7 cellular contexts compared by ENCODE assay signal in the genomic region with DNA sequence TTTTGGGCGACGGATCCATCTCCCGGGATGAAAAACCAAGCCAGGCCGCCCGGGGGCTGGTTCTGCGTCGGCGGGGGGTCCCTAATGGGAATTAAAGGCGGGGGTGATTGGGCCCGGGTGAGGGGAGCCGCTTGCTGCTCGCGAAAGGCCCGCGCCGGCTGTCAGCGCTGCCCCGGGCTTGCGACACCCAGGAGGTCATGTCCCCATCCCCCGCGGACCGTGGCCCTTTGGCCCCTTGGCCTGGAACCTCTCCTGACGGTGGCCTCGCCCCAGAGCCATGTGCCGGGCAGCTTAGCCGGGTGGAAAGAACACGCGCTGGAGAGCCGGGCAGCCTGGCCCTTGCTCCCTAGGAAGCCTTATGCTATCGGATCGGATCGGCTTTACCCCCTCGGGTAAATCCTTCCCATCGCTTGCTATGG. TPM values are rescaled to one million over a fixed set of nuclear protein-coding genes. Genes with fewer than 3 reads are reported as not detected.
DNase-seq lines count a peak whose midpoint lies in the region; ATAC-seq and TF ChIP-seq lines count a peak whose summit lies in the region.
"Not testable (repeated sequence)": the region's sequence is repeated elsewhere in the genome, so short reads cannot be mapped to it uniquely, and the experiment has no call there.

No MANE protein-coding gene starts in this region.

- H3K4me1 Mint-ChIP-seq in WTC11 = not testable (repeated sequence)

- not testable (repeated sequence) for H3K27ac ChIP-seq in foreskin keratinocyte
- H3K27ac ChIP-seq in spleen = peak overlapping the region; percentile 86 to 96 (median 94)

- H3K27me3 ChIP-seq in foreskin keratinocyte; spleen (replicated peaks in 1 of 7): not testable (repeated sequence)

- WGBS in spleen, 5 donors = 0 to 1% (median 0%) methylated on average over 7 to 10 of the region's 34 CpGs

- H3K36me3 Mint-ChIP-seq in WTC11 = not testable (repeated sequence)

- H3K9me3 Mint-ChIP-seq in WTC11 = not testable (repeated sequence)

- DNase-seq in WTC11 (ENCODE audit: low spot score) (peak; percentile 39), mucosa of descending colon (peak; percentile 57 to 70 (median 62)), spleen (peak; percentile 88)
- DNase-seq in astrocyte of the cerebellum (ENCODE audit: low read depth); foreskin keratinocyte: not testable (repeated sequence)

- H3K4me1 ChIP-seq in foreskin keratinocyte; mucosa of descending colon (ENCODE audit: low read depth); spleen: not testable (repeated sequence)

- peak overlapping the region; percentile 93 for H3K4me3 Mint-ChIP-seq in WTC11

- POLR2A ChIA-PET in WTC11 (lab: Charles Lee) = not testable (repeated sequence)

- in situ Hi-C loops in astrocyte of the cerebellum (cut with HindIII; ENCODE audit: low sequenced_read_pairs) = not testable (repeated sequence)

- not testable (repeated sequence) for TF ChIP-seq CTCF in WTC11 (IDR thresholded peaks at IDR 0.05); astrocyte of the cerebellum (IDR thresholded peaks at IDR 0.05; ENCODE audit: low read depth, low read length, missing control alignments); foreskin keratinocyte (conservative IDR thresholded peaks at IDR 0.05); mucosa of descending colon (IDR thresholded peaks at IDR 0.05); spleen (IDR thresholded peaks at IDR 0.05 in 8 of 11, conservative IDR thresholded peaks at IDR 0.05 in 3 of 11)

- peak overlapping the region; percentile 49 for H3K4me3 ChIP-seq in astrocyte of the cerebellum (ENCODE audit: low read depth, low read length)
- peak overlapping the region; percentile 57 for H3K4me3 ChIP-seq in mucosa of descending colon
- H3K4me3 ChIP-seq in spleen = peak overlapping the region; percentile 33 to 79 (median 61)

- intact Hi-C loops in mucosa of descending colon (cut with DNase I, micrococcal nuclease); spleen (cut with DNase I; ENCODE audit: low total_unique reads): not testable (repeated sequence)

- not testable (repeated sequence) for H3K9me3 ChIP-seq in mucosa of descending colon, spleen

- CTCF ChIA-PET in WTC11 (lab: Charles Lee) = not testable (repeated sequence)

- not testable (repeated sequence) for TF ChIP-seq POLR2A in spleen (IDR thresholded peaks at IDR 0.05)

- ATAC-seq in GM19395 (IDR thresholded peaks at IDR 0.05; ENCODE audit: unreplicated experiment) (peak; percentile 11), HG03571 (IDR thresholded peaks at IDR 0.05; ENCODE audit: unreplicated experiment) (peak; percentile 12), WTC11 (peak; percentile 17), foreskin keratinocyte (peak; percentile 1), mucosa of descending colon (peak; percentile 49)

- not testable (repeated sequence) for H3K36me3 ChIP-seq in mucosa of descending colon (ENCODE audit: low read depth); spleen

- H3K27ac Mint-ChIP-seq in WTC11 = peak overlapping the region; percentile 93

- H3K27me3 Mint-ChIP-seq in WTC11 (ENCODE audit: low read depth) = not testable (repeated sequence)

RNA-seq across cellular contexts. Expression of gene PLGLB1, which starts 55.4 kb away (rescaled TPM):
- total RNA-seq in WTC11 (2021) (0.44 to 0.55 TPM (median 0.52 TPM) in 3 replicates), foreskin keratinocyte (0.28 and 0.54 TPM in 2 replicates), mucosa of descending colon (1 to 10 TPM; 2.1 to 5.6 (median 5.4) TPM), spleen (10 to 100 TPM in 1 of 7 donors, 1 to 10 TPM in 6; 4.7 to 11.1 (median 6.2) TPM)
- polyA plus RNA-seq in foreskin keratinocyte (0.22 and 0.49 TPM in 2 replicates), spleen (1 to 10 TPM; 7.0 to 8.0 (median 7.6) TPM)
